Comparison of ENCODE assay signal across 1 cellular context in the genomic region with DNA sequence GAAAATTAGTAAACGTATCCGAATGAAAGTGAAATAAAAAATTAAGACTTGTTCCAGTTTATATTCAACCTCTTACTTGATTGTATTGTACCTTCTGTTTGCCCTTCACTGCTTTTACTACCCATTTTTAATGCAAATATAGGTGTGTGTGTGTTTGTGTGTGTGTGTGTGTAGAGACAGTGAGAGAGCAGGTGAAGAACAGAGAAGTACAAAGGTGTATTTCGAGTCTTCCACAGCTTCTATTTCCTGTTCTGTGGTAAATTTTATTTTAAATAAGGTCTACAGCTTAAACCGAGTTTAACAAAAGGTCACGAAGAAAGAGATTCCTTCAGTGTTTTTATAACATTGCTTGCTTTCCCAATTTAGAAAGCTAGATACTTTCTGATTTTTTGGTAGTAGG.
TF ChIP-seq lines count a peak whose summit lies in the region.

No MANE protein-coding gene starts in this region.

TF ChIP-seq in SK-N-SH treated with all-trans-retinoic acid at 6 μM for 48 hours, 23 proteins besides CTCF, POLR2A, EP300 and RAD21 (continued from another document):
- TF ChIP-seq, protein P1, sequence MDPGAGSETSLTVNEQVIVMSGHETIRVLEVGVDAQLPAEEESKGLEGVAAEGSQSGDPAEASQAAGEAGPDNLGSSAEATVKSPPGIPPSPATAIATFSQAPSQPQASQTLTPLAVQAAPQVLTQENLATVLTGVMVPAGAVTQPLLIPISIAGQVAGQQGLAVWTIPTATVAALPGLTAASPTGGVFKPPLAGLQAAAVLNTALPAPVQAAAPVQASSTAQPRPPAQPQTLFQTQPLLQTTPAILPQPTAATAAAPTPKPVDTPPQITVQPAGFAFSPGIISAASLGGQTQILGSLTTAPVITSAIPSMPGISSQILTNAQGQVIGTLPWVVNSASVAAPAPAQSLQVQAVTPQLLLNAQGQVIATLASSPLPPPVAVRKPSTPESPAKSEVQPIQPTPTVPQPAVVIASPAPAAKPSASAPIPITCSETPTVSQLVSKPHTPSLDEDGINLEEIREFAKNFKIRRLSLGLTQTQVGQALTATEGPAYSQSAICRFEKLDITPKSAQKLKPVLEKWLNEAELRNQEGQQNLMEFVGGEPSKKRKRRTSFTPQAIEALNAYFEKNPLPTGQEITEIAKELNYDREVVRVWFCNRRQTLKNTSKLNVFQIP (CRISPR knock-in tag; IDR thresholded peaks at IDR 0.05; ENCODE audit: borderline replicate concordance, low read depth) = no peak
- TF ChIP-seq ZNF8 (CRISPR knock-in tag; IDR thresholded peaks at IDR 0.05) (no peak), PPARA (CRISPR knock-in tag; IDR thresholded peaks at IDR 0.05; ENCODE audit: borderline replicate concordance) (no peak), ZFP3 (CRISPR knock-in tag; IDR thresholded peaks at IDR 0.05) (no peak), RARB (CRISPR knock-in tag; IDR thresholded peaks at IDR 0.05) (no peak), GLIS3 (CRISPR knock-in tag; IDR thresholded peaks at IDR 0.05) (no peak), ARNTL (CRISPR knock-in tag; IDR thresholded peaks at IDR 0.05; ENCODE audit: borderline replicate concordance, low read depth) (no peak), ESRRG (CRISPR knock-in tag; IDR thresholded peaks at IDR 0.05) (no peak)
- TF ChIP-seq, protein P2, sequence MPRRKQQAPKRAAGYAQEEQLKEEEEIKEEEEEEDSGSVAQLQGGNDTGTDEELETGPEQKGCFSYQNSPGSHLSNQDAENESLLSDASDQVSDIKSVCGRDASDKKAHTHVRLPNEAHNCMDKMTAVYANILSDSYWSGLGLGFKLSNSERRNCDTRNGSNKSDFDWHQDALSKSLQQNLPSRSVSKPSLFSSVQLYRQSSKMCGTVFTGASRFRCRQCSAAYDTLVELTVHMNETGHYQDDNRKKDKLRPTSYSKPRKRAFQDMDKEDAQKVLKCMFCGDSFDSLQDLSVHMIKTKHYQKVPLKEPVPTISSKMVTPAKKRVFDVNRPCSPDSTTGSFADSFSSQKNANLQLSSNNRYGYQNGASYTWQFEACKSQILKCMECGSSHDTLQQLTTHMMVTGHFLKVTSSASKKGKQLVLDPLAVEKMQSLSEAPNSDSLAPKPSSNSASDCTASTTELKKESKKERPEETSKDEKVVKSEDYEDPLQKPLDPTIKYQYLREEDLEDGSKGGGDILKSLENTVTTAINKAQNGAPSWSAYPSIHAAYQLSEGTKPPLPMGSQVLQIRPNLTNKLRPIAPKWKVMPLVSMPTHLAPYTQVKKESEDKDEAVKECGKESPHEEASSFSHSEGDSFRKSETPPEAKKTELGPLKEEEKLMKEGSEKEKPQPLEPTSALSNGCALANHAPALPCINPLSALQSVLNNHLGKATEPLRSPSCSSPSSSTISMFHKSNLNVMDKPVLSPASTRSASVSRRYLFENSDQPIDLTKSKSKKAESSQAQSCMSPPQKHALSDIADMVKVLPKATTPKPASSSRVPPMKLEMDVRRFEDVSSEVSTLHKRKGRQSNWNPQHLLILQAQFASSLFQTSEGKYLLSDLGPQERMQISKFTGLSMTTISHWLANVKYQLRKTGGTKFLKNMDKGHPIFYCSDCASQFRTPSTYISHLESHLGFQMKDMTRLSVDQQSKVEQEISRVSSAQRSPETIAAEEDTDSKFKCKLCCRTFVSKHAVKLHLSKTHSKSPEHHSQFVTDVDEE (CRISPR knock-in tag; IDR thresholded peaks at IDR 0.05) = no peak
